ENCODE assay signal across 1 cellular context in the genomic region with DNA sequence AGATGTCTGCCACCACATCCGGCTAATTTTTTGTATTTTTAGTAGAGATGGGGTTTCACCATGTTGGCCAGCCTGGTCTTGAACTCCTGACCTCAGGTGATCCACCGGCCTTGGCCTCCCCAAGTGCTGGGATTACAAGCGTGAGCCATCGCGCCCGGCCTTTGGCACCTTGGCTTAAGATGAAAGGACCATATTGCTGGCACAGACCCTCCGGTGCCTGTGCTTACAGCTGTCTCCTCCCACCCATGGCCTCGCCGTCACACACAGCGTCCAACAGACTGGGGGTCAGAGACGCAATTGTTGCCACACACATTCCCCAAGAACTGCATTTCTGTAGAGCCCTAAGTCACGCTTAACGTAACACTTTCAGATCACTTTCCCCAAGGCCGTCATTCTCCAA.
TF ChIP-seq lines count a peak whose summit lies in the region.

No MANE protein-coding gene starts in this region.

TF ChIP-seq in liver, 16 proteins besides CTCF, POLR2A, EP300 and RAD21:
- TF ChIP-seq NR2F2 (IDR thresholded peaks at IDR 0.05) (peak; percentile 46), SP1 (IDR thresholded peaks at IDR 0.05) (peak; percentile 57), RXRA (IDR thresholded peaks at IDR 0.05) (peak; percentile 73 to 83), YY1 (IDR thresholded peaks at IDR 0.05) (peak; percentile 19), HNF4A (conservative IDR thresholded peaks at IDR 0.05) (peak; percentile 69 to 74)
